1 cellular context compared by ENCODE assay signal in the genomic region with DNA sequence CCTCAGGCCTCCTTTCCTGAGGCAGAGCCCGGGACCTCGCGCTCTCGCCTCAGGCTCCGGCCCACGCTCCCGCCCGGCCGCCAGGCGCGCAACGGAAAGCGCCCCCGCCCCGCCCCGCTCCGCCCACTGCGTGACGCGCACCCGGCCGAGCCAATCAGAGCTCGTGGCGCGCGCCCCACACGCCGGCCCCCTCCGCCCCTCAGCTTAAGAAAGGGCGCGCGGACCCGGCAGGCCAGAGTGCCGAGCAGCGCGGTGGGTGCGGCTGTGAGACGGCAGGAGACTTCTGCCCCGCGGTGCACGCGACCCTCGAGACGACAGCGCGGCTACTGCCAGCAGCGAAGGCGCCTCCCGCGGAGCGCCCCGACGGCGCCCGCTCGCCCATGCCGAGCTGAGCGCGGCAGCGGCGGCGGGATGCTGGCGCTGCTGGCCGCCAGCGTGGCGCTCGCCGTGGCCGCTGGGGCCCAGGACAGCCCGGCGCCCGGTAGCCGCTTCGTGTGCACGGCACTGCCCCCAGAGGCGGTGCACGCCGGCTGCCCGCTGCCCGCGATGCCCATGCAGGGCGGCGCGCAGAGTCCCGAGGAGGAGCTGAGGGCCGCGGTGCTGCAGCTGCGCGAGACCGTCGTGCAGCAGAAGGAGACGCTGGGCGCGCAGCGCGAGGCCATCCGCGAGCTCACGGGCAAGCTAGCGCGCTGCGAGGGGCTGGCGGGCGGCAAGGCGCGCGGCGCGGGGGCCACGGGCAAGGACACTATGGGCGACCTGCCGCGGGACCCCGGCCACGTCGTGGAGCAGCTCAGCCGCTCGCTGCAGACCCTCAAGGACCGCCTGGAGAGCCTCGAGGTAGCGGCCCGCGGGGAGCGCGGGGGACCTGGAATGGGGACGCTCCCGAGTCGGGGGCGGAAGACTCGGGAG.
TF ChIP-seq lines count a peak whose summit lies in the region.

A gene with protein sequence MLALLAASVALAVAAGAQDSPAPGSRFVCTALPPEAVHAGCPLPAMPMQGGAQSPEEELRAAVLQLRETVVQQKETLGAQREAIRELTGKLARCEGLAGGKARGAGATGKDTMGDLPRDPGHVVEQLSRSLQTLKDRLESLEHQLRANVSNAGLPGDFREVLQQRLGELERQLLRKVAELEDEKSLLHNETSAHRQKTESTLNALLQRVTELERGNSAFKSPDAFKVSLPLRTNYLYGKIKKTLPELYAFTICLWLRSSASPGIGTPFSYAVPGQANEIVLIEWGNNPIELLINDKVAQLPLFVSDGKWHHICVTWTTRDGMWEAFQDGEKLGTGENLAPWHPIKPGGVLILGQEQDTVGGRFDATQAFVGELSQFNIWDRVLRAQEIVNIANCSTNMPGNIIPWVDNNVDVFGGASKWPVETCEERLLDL (plus strand): TSS at position 235 of the 909 bp plus-strand sequence. CDS start 177 bp downstream, at position 412.

TF ChIP-seq in H1, 55 proteins besides CTCF, POLR2A, EP300 and RAD21 (continued from another document):
- peak; percentile 33; the same call in 1 of the 2 replicates for TF ChIP-seq EGR1 (IDR thresholded peaks at IDR 0.05; ENCODE audit: borderline replicate concordance, low read depth, low read length)
- TF ChIP-seq RNF2 (IDR thresholded peaks at IDR 0.05; ENCODE audit: borderline replicate concordance, low read depth, low read length, missing control alignments, poor library complexity, severe bottlenecking) = no peak
- peak; percentile 93 for TF ChIP-seq TBP (IDR thresholded peaks at IDR 0.05; ENCODE audit: low read depth, low read length)
- TF ChIP-seq, protein P1, sequence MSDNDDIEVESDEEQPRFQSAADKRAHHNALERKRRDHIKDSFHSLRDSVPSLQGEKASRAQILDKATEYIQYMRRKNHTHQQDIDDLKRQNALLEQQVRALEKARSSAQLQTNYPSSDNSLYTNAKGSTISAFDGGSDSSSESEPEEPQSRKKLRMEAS (IDR thresholded peaks at IDR 0.05) = peak; percentile 43
- TF ChIP-seq SP2 (IDR thresholded peaks at IDR 0.05; ENCODE audit: low read length) = no peak
- TF ChIP-seq POLR2AphosphoS5 (IDR thresholded peaks at IDR 0.05; ENCODE audit: low read depth, low read length) = peak; percentile 91
- TF ChIP-seq RBBP5 (IDR thresholded peaks at IDR 0.05; ENCODE audit: borderline replicate concordance, low read depth, low read length) = 0 out of 2 replicates have a peak, but pooled peaks have one; percentile 58
- peak; percentile 94 for TF ChIP-seq KDM4A (IDR thresholded peaks at IDR 0.05; ENCODE audit: low read depth, low read length, severe bottlenecking)
- no peak for TF ChIP-seq CEBPB (IDR thresholded peaks at IDR 0.05; ENCODE audit: low read depth, low read length)
- peak; percentile 84 for TF ChIP-seq PHF8 (conservative IDR thresholded peaks at IDR 0.05; ENCODE audit: low read depth, low read length)
- no peak for TF ChIP-seq RXRA (IDR thresholded peaks at IDR 0.05; ENCODE audit: insufficient read depth, low read depth, low read length)
- peak; percentile 37; the same call in 1 of the 2 replicates for TF ChIP-seq BACH1 (IDR thresholded peaks at IDR 0.05; ENCODE audit: low read length)
- TF ChIP-seq TAF7 (optimal IDR thresholded peaks at IDR 0.05; ENCODE audit: borderline replicate concordance, low read depth, low read length) = peak; percentile 73
- peak in 1 of 2 experiments; percentile 22; a peak in 1 of 4 replicates for TF ChIP-seq HDAC2 (IDR thresholded peaks at IDR 0.05; ENCODE audit: borderline replicate concordance in 1 of 2, low read depth in 2 of 2, low read length in 2 of 2)
- peak; percentile 49 for TF ChIP-seq EZH2 (IDR thresholded peaks at IDR 0.05; ENCODE audit: low read depth, low read length, severe bottlenecking)
- peak; percentile 84 for TF ChIP-seq TAF1 (IDR thresholded peaks at IDR 0.05; ENCODE audit: low read depth, low read length)
- no peak for TF ChIP-seq CBX5 (IDR thresholded peaks at IDR 0.05; ENCODE audit: low read depth, low read length)
TF ChIP-seq in H1: peak in this region for 13.
